1 cellular context compared by ENCODE assay signal in the genomic region with DNA sequence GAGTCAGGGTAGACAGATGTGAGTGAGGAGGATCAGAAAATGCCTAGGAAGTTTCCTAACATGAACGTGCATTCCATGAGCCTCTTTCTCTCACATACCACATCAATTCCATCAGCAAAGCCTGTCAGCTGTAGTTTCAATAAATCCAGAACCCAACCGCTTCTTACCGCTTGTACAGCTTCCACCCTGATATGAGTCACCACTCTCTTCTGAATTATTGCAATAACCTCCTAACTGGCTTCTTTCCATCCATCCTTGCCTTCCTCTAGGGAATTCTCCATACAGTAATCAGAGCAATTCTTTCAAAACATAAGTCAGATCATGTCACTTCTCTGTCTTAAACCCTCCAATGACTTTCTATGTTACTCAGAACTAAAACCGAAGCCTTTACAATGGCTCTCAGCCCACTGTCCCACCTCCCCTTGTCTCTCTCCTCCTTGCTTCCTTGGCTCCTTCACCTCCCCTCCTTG.
A peak's percentile ranks its signal among the peaks of the same experiment; 100 is the strongest.
TF ChIP-seq lines count a peak whose summit lies in the region.

No MANE protein-coding gene starts in this region.

TF ChIP-seq in HepG2, 621 proteins besides CTCF, POLR2A, EP300 and RAD21 (continued from another document):
- TF ChIP-seq ZBTB33 (CRISPR knock-in tag; IDR thresholded peaks at IDR 0.05) (peak; percentile 96), ARID5B (CRISPR knock-in tag; IDR thresholded peaks at IDR 0.05) (no peak), ZNF569 (CRISPR knock-in tag; IDR thresholded peaks at IDR 0.05; ENCODE audit: borderline replicate concordance) (no peak), RBAK (CRISPR knock-in tag; IDR thresholded peaks at IDR 0.05) (no peak), ZNF788 (CRISPR knock-in tag; IDR thresholded peaks at IDR 0.05; ENCODE audit: borderline replicate concordance) (no peak), ZNF235 (CRISPR knock-in tag; IDR thresholded peaks at IDR 0.05; ENCODE audit: borderline replicate concordance) (no peak), ZNF362 (CRISPR knock-in tag; IDR thresholded peaks at IDR 0.05; ENCODE audit: borderline replicate concordance) (no peak), DNMT1 (CRISPR knock-in tag; IDR thresholded peaks at IDR 0.05) (no peak), ZFX (CRISPR knock-in tag; IDR thresholded peaks at IDR 0.05; ENCODE audit: low read depth) (no peak), ZNF616 (CRISPR knock-in tag; IDR thresholded peaks at IDR 0.05; ENCODE audit: low read depth) (no peak), RNF2 (conservative IDR thresholded peaks at IDR 0.05; ENCODE audit: low read depth) (no peak), SP5 (CRISPR knock-in tag; IDR thresholded peaks at IDR 0.05; ENCODE audit: borderline replicate concordance, low read depth) (no peak), NFE2L2 (IDR thresholded peaks at IDR 0.05; ENCODE audit: low read length) (no peak), ZNF530 (CRISPR knock-in tag; IDR thresholded peaks at IDR 0.05; ENCODE audit: low read depth) (no peak), TEAD3 (CRISPR knock-in tag; optimal IDR thresholded peaks at IDR 0.05; ENCODE audit: borderline replicate concordance) (peak; percentile 32), ZNF556 (CRISPR knock-in tag; IDR thresholded peaks at IDR 0.05; ENCODE audit: borderline replicate concordance) (no peak)
- TF ChIP-seq, protein P1, sequence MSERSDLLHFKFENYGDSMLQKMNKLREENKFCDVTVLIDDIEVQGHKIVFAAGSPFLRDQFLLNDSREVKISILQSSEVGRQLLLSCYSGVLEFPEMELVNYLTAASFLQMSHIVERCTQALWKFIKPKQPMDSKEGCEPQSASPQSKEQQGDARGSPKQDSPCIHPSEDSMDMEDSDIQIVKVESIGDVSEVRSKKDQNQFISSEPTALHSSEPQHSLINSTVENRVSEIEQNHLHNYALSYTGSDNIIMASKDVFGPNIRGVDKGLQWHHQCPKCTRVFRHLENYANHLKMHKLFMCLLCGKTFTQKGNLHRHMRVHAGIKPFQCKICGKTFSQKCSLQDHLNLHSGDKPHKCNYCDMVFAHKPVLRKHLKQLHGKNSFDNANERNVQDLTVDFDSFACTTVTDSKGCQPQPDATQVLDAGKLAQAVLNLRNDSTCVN (CRISPR knock-in tag; IDR thresholded peaks at IDR 0.05; ENCODE audit: borderline replicate concordance), result no peak
- TF ChIP-seq, protein P2, sequence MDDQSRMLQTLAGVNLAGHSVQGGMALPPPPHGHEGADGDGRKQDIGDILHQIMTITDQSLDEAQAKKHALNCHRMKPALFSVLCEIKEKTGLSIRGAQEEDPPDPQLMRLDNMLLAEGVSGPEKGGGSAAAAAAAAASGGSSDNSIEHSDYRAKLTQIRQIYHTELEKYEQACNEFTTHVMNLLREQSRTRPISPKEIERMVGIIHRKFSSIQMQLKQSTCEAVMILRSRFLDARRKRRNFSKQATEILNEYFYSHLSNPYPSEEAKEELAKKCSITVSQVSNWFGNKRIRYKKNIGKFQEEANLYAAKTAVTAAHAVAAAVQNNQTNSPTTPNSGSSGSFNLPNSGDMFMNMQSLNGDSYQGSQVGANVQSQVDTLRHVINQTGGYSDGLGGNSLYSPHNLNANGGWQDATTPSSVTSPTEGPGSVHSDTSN (CRISPR knock-in tag; IDR thresholded peaks at IDR 0.05; ENCODE audit: borderline replicate concordance), result no peak
